Comparison of ENCODE assay signal across 22 cellular contexts in genomic region chr15:82972990-82973389, GRCh38.
"Had no signal": no experiment of that assay in that cellular context is flagged by ENCODE, and none has a peak within 500 bp of the region (broad histone marks: within the 10 kb centered on the region; RNA-seq: fewer than 3 reads in every experiment).

No MANE protein-coding gene starts in this region.

- H2AFZ ChIP-seq: neural progenitor cell, parathyroid adenoma had no signal

- H3K4me1 ChIP-seq: neural progenitor cell, parathyroid adenoma, spleen, suprapubic skin, tibial artery, upper lobe of right lung had no signal

- ATAC-seq: natural killer cell; sciatic nerve; stimulated activated effector memory CD8-positive, alpha-beta T cell treated with anti-CD3 and anti-CD28 coated beads, Interleukin-12 subunit alpha, Interleukin-12 subunit beta, amount 100 ng/mL, for 72 hours; upper lobe of right lung had no signal

- H3K36me3 ChIP-seq: left ventricle myocardium inferior, neural progenitor cell, neutrophil, right atrium auricular region, suprapubic skin, thoracic aorta, tibial artery, upper lobe of right lung had no signal

- DNase-seq: islet precursor cell; left ventricle myocardium inferior; mesendoderm; naive B cell; natural killer cell; nephron progenitor cell; occipital lobe; small intestine; spleen; stimulated activated CD4-positive, alpha-beta T cell treated with anti-CD3 and anti-CD28 coated beads, Interleukin-4, amount 100 ng/mL, for 24 hours; stimulated activated naive CD4-positive, alpha-beta T cell; tibial artery; upper lobe of right lung had no signal

- H3K4me2 ChIP-seq: neural progenitor cell had no signal

- H3K27me3 ChIP-seq: neural progenitor cell, neutrophil, right atrium auricular region, spleen, suprapubic skin, tibial artery, upper lobe of right lung had no signal

- H3K4me3 ChIP-seq: left ventricle myocardium inferior, lung, neural progenitor cell, right atrium auricular region, spleen, suprapubic skin, thoracic aorta, tibial artery, upper lobe of right lung had no signal

- H3K9me3 ChIP-seq: left ventricle myocardium inferior, neutrophil, right atrium auricular region, spleen, suprapubic skin, thoracic aorta, tibial artery, upper lobe of right lung had no signal

- H3K9ac ChIP-seq: neural progenitor cell, parathyroid adenoma had no signal

- H3K27ac ChIP-seq: left ventricle myocardium inferior, neural progenitor cell, neutrophil, parathyroid adenoma, right atrium auricular region, spleen, suprapubic skin, thoracic aorta, tibial artery, upper lobe of right lung had no signal

- H3K79me2 ChIP-seq: parathyroid adenoma had no signal
